ENCODE assay signal across 1 cellular context in the genomic region with DNA sequence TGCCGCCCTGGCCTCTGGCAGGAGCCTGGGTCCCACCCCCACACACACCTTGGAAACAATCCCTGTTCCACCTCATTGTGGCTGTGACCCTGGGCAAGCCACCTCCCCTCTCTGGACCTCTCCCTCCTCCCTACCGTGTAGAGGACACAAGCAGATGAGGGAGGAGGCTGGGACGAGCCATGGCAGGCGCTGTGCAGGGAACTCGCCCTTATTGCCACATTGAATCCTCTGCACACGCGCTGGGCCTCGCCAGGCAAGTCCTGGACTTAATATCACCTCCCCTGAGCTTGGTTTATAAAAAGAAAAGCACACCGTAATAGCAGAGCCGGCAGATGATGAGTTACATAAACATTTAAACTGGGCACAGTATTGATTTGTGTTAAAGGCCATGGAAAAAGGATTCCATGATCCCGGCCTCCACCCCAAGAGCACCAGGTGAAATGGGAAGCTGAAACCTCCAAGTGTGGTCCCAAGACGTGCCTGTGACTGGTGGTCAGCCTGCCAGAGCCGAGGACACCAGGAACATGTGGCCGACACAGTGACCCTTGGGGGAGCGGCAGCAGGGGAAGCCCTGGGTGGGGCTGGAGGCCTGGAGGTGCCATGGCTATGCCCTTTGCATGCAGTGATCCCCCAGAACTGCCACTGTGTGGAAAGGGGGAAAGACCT.
TF ChIP-seq lines count a peak whose summit lies in the region.

No MANE protein-coding gene starts in this region.

TF ChIP-seq in HEK293, 187 proteins besides CTCF, POLR2A, EP300 and RAD21 (continued from another document):
- TF ChIP-seq KLF17 (tag by site-specific recombination; IDR thresholded peaks at IDR 0.05) (0 out of 2 replicates have a peak, but pooled peaks have one; percentile 38), ZNF585B (tag by site-specific recombination; IDR thresholded peaks at IDR 0.05) (no peak), KLF1 (tag by site-specific recombination; IDR thresholded peaks at IDR 0.05) (peak; percentile 42)
